In genomic region chr7:24604640-24605039, GRCh38 we compare ENCODE assay signal across 2 cellular contexts.
TF ChIP-seq lines count a peak whose summit lies in the region.

No MANE protein-coding gene starts in this region.

TF ChIP-seq in HEK293, 187 proteins besides CTCF, POLR2A, EP300 and RAD21 (continued from another document):
- no peak for TF ChIP-seq AEBP2 (tag by site-specific recombination; IDR thresholded peaks at IDR 0.05; ENCODE audit: borderline replicate concordance)
TF ChIP-seq in HEK293: peak in this region for 1.

TF ChIP-seq in K562, 482 proteins besides CTCF, POLR2A, EP300 and RAD21 (continued from another document):
- no peak for TF ChIP-seq XRCC4 (IDR thresholded peaks at IDR 0.05; ENCODE audit: extremely low read depth, insufficient read depth, insufficient read length)
- no peak for TF ChIP-seq NCOA2 (IDR thresholded peaks at IDR 0.05; ENCODE audit: partially characterized antibody in 2 of 2)
- no peak for TF ChIP-seq ZNF639 (CRISPR knock-in tag; conservative IDR thresholded peaks at IDR 0.05 in 1 of 2, IDR thresholded peaks at IDR 0.05 in 1 of 2)
- no peak for TF ChIP-seq TAF7 (tag; IDR thresholded peaks at IDR 0.05)
- TF ChIP-seq ZNF75A (CRISPR knock-in tag; IDR thresholded peaks at IDR 0.05) = no peak
- no peak for TF ChIP-seq MED1 (CRISPR knock-in tag; IDR thresholded peaks at IDR 0.05; ENCODE audit: borderline replicate concordance)
- TF ChIP-seq HDAC2 (IDR thresholded peaks at IDR 0.05) = no peak
- TF ChIP-seq MBD2 (IDR thresholded peaks at IDR 0.05; ENCODE audit: borderline replicate concordance, low read depth) = no peak
- TF ChIP-seq PBX2 (CRISPR knock-in tag; IDR thresholded peaks at IDR 0.05; ENCODE audit: low read depth) = no peak
- TF ChIP-seq PBX2 (tag; conservative IDR thresholded peaks at IDR 0.05; ENCODE audit: low read depth) = no peak
- TF ChIP-seq NFXL1 (CRISPR knock-in tag; IDR thresholded peaks at IDR 0.05) = no peak
- no peak for TF ChIP-seq EWSR1 (IDR thresholded peaks at IDR 0.05; ENCODE audit: borderline replicate concordance, low read depth, partially characterized antibody)
- TF ChIP-seq FOXJ2 (tag; IDR thresholded peaks at IDR 0.05) = no peak
- TF ChIP-seq RUNX1 (IDR thresholded peaks at IDR 0.05; ENCODE audit: low read depth) = no peak
- no peak for TF ChIP-seq ZBTB34 (CRISPR knock-in tag; IDR thresholded peaks at IDR 0.05)
- TF ChIP-seq E2F5 (CRISPR knock-in tag; IDR thresholded peaks at IDR 0.05) = no peak
- no peak for TF ChIP-seq HOMEZ (CRISPR knock-in tag; IDR thresholded peaks at IDR 0.05)
- no peak for TF ChIP-seq ZBTB17 (CRISPR knock-in tag; IDR thresholded peaks at IDR 0.05)
- no peak for TF ChIP-seq ZNF140 (CRISPR knock-in tag; IDR thresholded peaks at IDR 0.05)
- TF ChIP-seq SAFB2 (IDR thresholded peaks at IDR 0.05; ENCODE audit: borderline replicate concordance, low read depth, low read length, severe bottlenecking) = no peak
